21 cellular contexts compared by ENCODE assay signal in genomic region chr3:159187706-159188105, GRCh38.
"Had no signal": no experiment of that assay in that cellular context is flagged by ENCODE, and none has a peak within 500 bp of the region (broad histone marks: within the 10 kb centered on the region; RNA-seq: fewer than 3 reads in every experiment).

No MANE protein-coding gene starts in this region.

- H3K36me3 Mint-ChIP-seq: activated naive CD4-positive, alpha-beta T cell treated with anti-CD3 and anti-CD28 coated beads, Interleukin-2, amount 50 U/mL, for 72 hours; T-cell; type B pancreatic cell had no signal

- H3K4me1 Mint-ChIP-seq: activated CD4-positive, alpha-beta T cell treated with anti-CD3 and anti-CD28 coated beads for 36 hours; nephron; T-cell had no signal

- FAIRE-seq: kidney, small intestine had no signal

- H3K27ac ChIP-seq: esophagus squamous epithelium, right atrium auricular region, suprapubic skin, VCaP had no signal

- H3K4me3 Mint-ChIP-seq: activated CD4-positive, alpha-beta T cell treated with anti-CD3 and anti-CD28 coated beads for 36 hours; activated CD8-positive, alpha-beta T cell treated with anti-CD3 and anti-CD28 coated beads for 36 hours; activated T-cell treated with anti-CD3 and anti-CD28 coated beads, Interleukin-2, amount 50 U/mL, for 72 hours; nephron; T-cell; type B pancreatic cell had no signal

- DNase-seq: activated CD4-positive, alpha-beta T cell treated with anti-CD3 and anti-CD28 coated beads for 36 hours; activated CD8-positive, alpha-beta memory T cell treated with anti-CD3 and anti-CD28 coated beads, Interleukin-2, amount 50 U/mL, for 48 hours; activated CD8-positive, alpha-beta T cell treated with anti-CD3 and anti-CD28 coated beads for 36 hours; activated T-cell treated with anti-CD3 and anti-CD28 coated beads, Interleukin-2, amount 50 U/mL, for 72 hours; anterior cingulate cortex; cortex of kidney; effector CD4-positive, alpha-beta T cell; esophagus squamous epithelium; hypothalamus; kidney; small intestine; stimulated activated naive CD8-positive, alpha-beta T cell treated with anti-CD3 and anti-CD28 coated beads, Interleukin-15, Interleukin-2, amounts not matched to agents 100 U/mL and 50 U/mL, for 24 hours; T-cell; T-helper 9 cell had no signal

- H3K9me3 ChIP-seq: esophagus squamous epithelium, right atrium auricular region, suprapubic skin had no signal

- H3K27me3 Mint-ChIP-seq: activated CD8-positive, alpha-beta T cell treated with anti-CD3 and anti-CD28 coated beads for 36 hours; progenitor cell of endocrine pancreas; T-cell had no signal

- H3K4me3 ChIP-seq: esophagus squamous epithelium, right atrium auricular region, suprapubic skin had no signal

- H3K9me3 Mint-ChIP-seq: activated CD8-positive, alpha-beta T cell treated with anti-CD3 and anti-CD28 coated beads for 36 hours; nephron; T-cell had no signal

- H3K27ac Mint-ChIP-seq: activated CD4-positive, alpha-beta T cell treated with anti-CD3 and anti-CD28 coated beads for 36 hours; activated CD8-positive, alpha-beta T cell treated with anti-CD3 and anti-CD28 coated beads for 36 hours; activated T-cell treated with anti-CD3 and anti-CD28 coated beads, Interleukin-2, amount 50 U/mL, for 72 hours; nephron; progenitor cell of endocrine pancreas; T-cell; type B pancreatic cell had no signal

- ATAC-seq: activated CD4-positive, alpha-beta T cell treated with anti-CD3 and anti-CD28 coated beads for 36 hours; activated CD8-positive, alpha-beta T cell treated with anti-CD3 and anti-CD28 coated beads for 36 hours; activated naive CD4-positive, alpha-beta T cell treated with anti-CD3 and anti-CD28 coated beads, Interleukin-2, amount 50 U/mL, for 72 hours; activated T-cell treated with anti-CD3 and anti-CD28 coated beads, Interleukin-2, amount 50 U/mL, for 72 hours; stimulated activated naive CD8-positive, alpha-beta T cell treated with anti-CD3 and anti-CD28 coated beads, Interleukin-15, Interleukin-2, amounts not matched to agents 100 U/mL and 50 U/mL, for 24 hours; T-cell had no signal

- H3K36me3 ChIP-seq: esophagus squamous epithelium, right atrium auricular region, suprapubic skin had no signal

- H3K4me1 ChIP-seq: suprapubic skin had no signal

- H3K27me3 ChIP-seq: esophagus squamous epithelium, right atrium auricular region, suprapubic skin had no signal
